1 cellular context compared by ENCODE assay signal in the genomic region with DNA sequence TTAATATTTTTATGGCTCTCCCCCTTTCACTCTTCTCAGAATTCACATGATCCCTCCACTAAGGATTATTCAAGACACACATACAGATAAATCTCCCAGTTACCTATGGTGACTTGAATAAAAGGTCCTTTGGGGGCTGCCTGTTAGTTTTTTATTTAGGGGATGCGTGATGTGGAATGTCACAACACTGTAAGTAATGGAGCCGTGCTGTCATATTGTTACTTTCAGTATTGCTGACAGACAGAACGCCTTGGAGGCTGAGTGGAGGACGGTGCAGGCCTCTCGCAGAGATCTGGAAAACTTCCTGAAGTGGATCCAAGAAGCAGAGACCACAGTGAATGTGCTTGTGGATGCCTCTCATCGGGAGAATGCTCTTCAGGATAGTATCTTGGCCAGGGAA.
TF ChIP-seq lines count a peak whose summit lies in the region.

No MANE protein-coding gene starts in this region.

TF ChIP-seq in K562, 482 proteins besides CTCF, POLR2A, EP300 and RAD21 (continued from another document):
- TF ChIP-seq, protein P1, sequence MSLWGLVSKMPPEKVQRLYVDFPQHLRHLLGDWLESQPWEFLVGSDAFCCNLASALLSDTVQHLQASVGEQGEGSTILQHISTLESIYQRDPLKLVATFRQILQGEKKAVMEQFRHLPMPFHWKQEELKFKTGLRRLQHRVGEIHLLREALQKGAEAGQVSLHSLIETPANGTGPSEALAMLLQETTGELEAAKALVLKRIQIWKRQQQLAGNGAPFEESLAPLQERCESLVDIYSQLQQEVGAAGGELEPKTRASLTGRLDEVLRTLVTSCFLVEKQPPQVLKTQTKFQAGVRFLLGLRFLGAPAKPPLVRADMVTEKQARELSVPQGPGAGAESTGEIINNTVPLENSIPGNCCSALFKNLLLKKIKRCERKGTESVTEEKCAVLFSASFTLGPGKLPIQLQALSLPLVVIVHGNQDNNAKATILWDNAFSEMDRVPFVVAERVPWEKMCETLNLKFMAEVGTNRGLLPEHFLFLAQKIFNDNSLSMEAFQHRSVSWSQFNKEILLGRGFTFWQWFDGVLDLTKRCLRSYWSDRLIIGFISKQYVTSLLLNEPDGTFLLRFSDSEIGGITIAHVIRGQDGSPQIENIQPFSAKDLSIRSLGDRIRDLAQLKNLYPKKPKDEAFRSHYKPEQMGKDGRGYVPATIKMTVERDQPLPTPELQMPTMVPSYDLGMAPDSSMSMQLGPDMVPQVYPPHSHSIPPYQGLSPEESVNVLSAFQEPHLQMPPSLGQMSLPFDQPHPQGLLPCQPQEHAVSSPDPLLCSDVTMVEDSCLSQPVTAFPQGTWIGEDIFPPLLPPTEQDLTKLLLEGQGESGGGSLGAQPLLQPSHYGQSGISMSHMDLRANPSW (CRISPR knock-in tag; IDR thresholded peaks at IDR 0.05) = no peak
- TF ChIP-seq CEBPG (CRISPR knock-in tag; IDR thresholded peaks at IDR 0.05) (no peak), CEBPG (tag; conservative IDR thresholded peaks at IDR 0.05 in 1 of 2, IDR thresholded peaks at IDR 0.05 in 1 of 2) (no peak), MAFK (IDR thresholded peaks at IDR 0.05; ENCODE audit: low read length) (no peak)
